10 cellular contexts compared by ENCODE assay signal in the genomic region with DNA sequence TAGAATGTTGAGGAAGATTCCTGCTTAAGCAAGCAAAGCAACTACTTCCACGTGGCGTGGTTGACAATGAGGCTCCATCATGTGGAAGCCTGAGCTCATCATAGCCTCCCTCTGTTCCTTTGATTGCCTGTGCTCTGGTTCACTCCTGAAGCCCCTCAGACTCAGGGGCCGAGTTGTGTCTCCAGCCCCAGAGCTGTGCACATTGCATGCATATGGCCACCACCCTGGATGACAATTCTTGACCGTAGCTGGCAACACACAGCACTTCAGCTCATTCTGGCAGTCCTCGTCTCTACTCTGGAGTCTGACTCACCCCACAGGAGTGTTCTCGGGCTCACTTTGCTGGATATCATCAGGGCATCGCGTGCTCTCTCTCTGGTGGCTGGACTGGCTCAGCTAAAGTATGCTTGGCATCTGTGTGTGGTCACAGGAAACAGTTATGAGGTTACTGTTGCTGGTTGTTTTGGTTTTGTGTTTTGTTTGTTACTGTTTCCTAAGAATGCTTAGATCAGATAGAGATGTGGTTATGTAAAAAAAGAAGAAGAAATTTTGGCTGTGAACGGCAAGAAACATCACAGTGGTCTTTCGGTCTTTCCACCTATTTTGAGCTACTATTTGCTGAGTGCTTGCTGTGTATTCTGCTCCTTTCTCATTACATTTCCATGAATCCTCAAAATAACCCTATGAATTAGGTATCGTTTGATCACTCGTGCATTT. TPM values are rescaled to one million over a fixed set of nuclear protein-coding genes. Genes with fewer than 3 reads are reported as not detected.
DNase-seq lines count a peak whose midpoint lies in the region; ATAC-seq and TF ChIP-seq lines count a peak whose summit lies in the region.
"Had no signal": no experiment of that assay in that cellular context is flagged by ENCODE, and none has a peak within 500 bp of the region (broad histone marks: within the 10 kb centered on the region; RNA-seq: fewer than 3 reads in every experiment).

No MANE protein-coding gene starts in this region.

- H2BK15ac ChIP-seq in IMR-90 (ENCODE audit: low read depth, low read length) (peak overlapping the region; percentile 99; the same call in 2 of the 3 replicates), neuronal stem cell (ENCODE audit: low read length) (no peak overlapping the region), H9 (ENCODE audit: low read depth, low read length) (no peak overlapping the region)

- peak overlapping the region; percentile 99 for H4K91ac ChIP-seq in IMR-90 (ENCODE audit: insufficient read depth, low read depth, low read length)
- no peak overlapping the region for H4K91ac ChIP-seq in neuronal stem cell (ENCODE audit: low read depth, low read length, poor library complexity)
- H4K91ac ChIP-seq in H9 (ENCODE audit: insufficient read length, low read depth, low read length), result no peak overlapping the region

- no peak overlapping the region for H3T11ph ChIP-seq in H9 (ENCODE audit: low read length)

- H3K4me3 Mint-ChIP-seq in H9, result no peak overlapping the region

- H4K5ac ChIP-seq in IMR-90 (ENCODE audit: low read depth, low read length) (peak overlapping the region; percentile 96), H9 (ENCODE audit: insufficient read length, low read depth, low read length) (no peak overlapping the region)

- H3K9ac ChIP-seq in IMR-90 (ENCODE audit: low read depth, low read length) (peak overlapping the region; percentile 7; the same call in 1 of the 2 replicates), neuronal stem cell (ENCODE audit: low read depth, low read length, poor library complexity) (no peak overlapping the region), H9 (ENCODE audit: extremely low read depth, insufficient read length, low read length) (no peak overlapping the region)

- TF ChIP-seq CTCF in IMR-90 (conservative IDR thresholded peaks at IDR 0.05; ENCODE audit: low read depth, low read length) (no peak), left lung (IDR thresholded peaks at IDR 0.05) (no peak), H9 (conservative IDR thresholded peaks at IDR 0.05) (no peak)

- POLR2A ChIA-PET in IMR-90 (lab: Charles Lee; ENCODE audit: unreplicated experiment), result interaction anchor here (0.5 to 1.3 kb wide), 4 partner anchors 11 to 369 kb away, joined by 3 to 6 read pairs (median 4); no protein-coding TSS in a partner anchor

- no peaks in the 10 kb centered on the region for H3K79me2 ChIP-seq in H9 (ENCODE audit: insufficient read depth, low read length)

- H2BK120ac ChIP-seq in IMR-90 (ENCODE audit: low read depth, low read length), result peak overlapping the region; percentile 98
- no peak overlapping the region for H2BK120ac ChIP-seq in neuronal stem cell (ENCODE audit: low read depth, low read length)
- no peak overlapping the region for H2BK120ac ChIP-seq in H9 (ENCODE audit: low read depth, low read length, poor library complexity, severe bottlenecking)

- no peak overlapping the region for H3K27ac Mint-ChIP-seq in H9

- H3K4me1 ChIP-seq in IMR-90 (ENCODE audit: control insufficient read depth, insufficient read depth, low read length) (peaks cover 32% of the 10 kb centered on the region), left lung (no peaks in the 10 kb centered on the region), neuronal stem cell (ENCODE audit: control insufficient read depth in 2 of 2, insufficient read depth in 1 of 2, low read depth in 1 of 2, low read length in 2 of 2) (no peaks in the 10 kb centered on the region), H9 (ENCODE audit: insufficient read depth, low read length) (no peaks in the 10 kb centered on the region)

- no peaks in the 10 kb centered on the region for H3K27me3 ChIP-seq in IMR-90 (ENCODE audit: control insufficient read depth, insufficient read depth, low read length)
- H3K27me3 ChIP-seq in left lung, result no peaks in the 10 kb centered on the region
- H3K27me3 ChIP-seq in neuronal stem cell (ENCODE audit: control insufficient read depth in 3 of 3, insufficient read depth in 3 of 3, low read depth in 1 of 3, low read length in 3 of 3), result peaks cover 0 to 3% (median 0%) of the 10 kb centered on the region in 3 experiments
- H3K27me3 ChIP-seq in H9 (ENCODE audit: insufficient read depth, low read length), result no peaks in the 10 kb centered on the region

- H2BK5ac ChIP-seq in IMR-90 (ENCODE audit: low read depth, low read length, poor library complexity, severe bottlenecking) (peak overlapping the region; percentile 97), neuronal stem cell (ENCODE audit: low read length) (no peak overlapping the region), H9 (ENCODE audit: insufficient read length, low read length) (no peak overlapping the region)

- H3K56ac ChIP-seq in IMR-90 (ENCODE audit: extremely low read depth, insufficient read depth, low read length), result peak overlapping the region; percentile 79
- H3K56ac ChIP-seq in H9 (ENCODE audit: insufficient read length, low read depth, low read length), result no peak overlapping the region

- dilution Hi-C loops in IMR-90 (cut with HindIII; ENCODE audit: low sequenced_read_pairs, unreplicated experiment), result no loop called here

- BruUV-seq in IMR-90 (replicated peaks; lab: Mats Ljungman, UMichigan), result no TSS peak

- H3K27ac ChIP-seq in IMR-90 (ENCODE audit: insufficient read depth, low read length) (peak overlapping the region; percentile 87), left lung (no peak overlapping the region), neuronal stem cell (replicated peaks; ENCODE audit: low read length) (no peak overlapping the region), H9 (ENCODE audit: insufficient read length, low read depth, low read length) (no peak overlapping the region)

- H3K9me3 Mint-ChIP-seq in H9, result no peaks in the 10 kb centered on the region

- peaks cover 33% of the 10 kb centered on the region for H3K9me1 ChIP-seq in IMR-90 (ENCODE audit: insufficient read depth, low read length)

- H3K9me3 ChIP-seq in IMR-90 (ENCODE audit: control insufficient read depth, insufficient read depth, low read length) (peaks cover 2% of the 10 kb centered on the region; the same call in 1 of the 2 replicates), left lung (no peaks in the 10 kb centered on the region), neuronal stem cell (replicated peaks in 1 of 2; ENCODE audit: control insufficient read depth in 2 of 2, insufficient read depth in 1 of 2, low read depth in 1 of 2, low read length in 2 of 2) (peaks cover 0 to 2% of the 10 kb centered on the region in 2 donors), H9 (ENCODE audit: control insufficient read depth, low read depth, low read length) (no peaks in the 10 kb centered on the region)

- peaks cover 8 to 16% of the 10 kb centered on the region in 2 experiments for H3K4me1 Mint-ChIP-seq in H9

- no peaks in the 10 kb centered on the region for H3K23me2 ChIP-seq in H9 (ENCODE audit: insufficient read length, low read depth, low read length, poor library complexity, severe bottlenecking)

- H3K79me1 ChIP-seq in IMR-90 (ENCODE audit: low read depth in 1 of 2, low read length in 2 of 2) (no peaks in the 10 kb centered on the region), neuronal stem cell (ENCODE audit: low read depth, low read length) (no peaks in the 10 kb centered on the region), H9 (ENCODE audit: insufficient read depth, low read depth, low read length, poor library complexity, severe bottlenecking) (no peaks in the 10 kb centered on the region)

- peak; percentile 23; the same call in 1 of the 2 replicates for TF ChIP-seq RAD21 in IMR-90 (IDR thresholded peaks at IDR 0.05; ENCODE audit: low read length)

- DNase-seq in AG08395 (ENCODE audit: low spot score) (peak; percentile 97), IMR-90 (peak; percentile 99), brain pericyte (ENCODE audit: low read depth, low spot score) (peak; percentile 58), left lung (peak in 1 of 2 donors; percentile 47), neuronal stem cell (ENCODE audit: low spot score) (no peak), H9 (no peak)
- DNase-seq in stimulated activated CD4-positive, alpha-beta T cell treated with anti-CD3 and anti-CD28 coated beads, Interleukin-4, amount 100 ng/mL, for 1 hour, result no peak
- DNase-seq: glutamatergic neuron, NCI-H1930 had no signal

- TF ChIP-seq POLR2A in IMR-90 (IDR thresholded peaks at IDR 0.05; ENCODE audit: low read depth, low read length), result no peak

- H2AK5ac ChIP-seq in IMR-90 (ENCODE audit: low read depth, low read length), result peak overlapping the region; percentile 95
- H2AK5ac ChIP-seq in neuronal stem cell (ENCODE audit: low read depth, low read length), result no peak overlapping the region
- H2AK5ac ChIP-seq in H9 (ENCODE audit: insufficient read length, low read length), result no peak overlapping the region

- H3K4me2 ChIP-seq in IMR-90 (ENCODE audit: low read depth, low read length), result peak overlapping the region; percentile 58
- H3K4me2 ChIP-seq in neuronal stem cell (ENCODE audit: insufficient read depth, low read length, poor library complexity, severe bottlenecking), result no peak overlapping the region
- no peak overlapping the region for H3K4me2 ChIP-seq in H9 (ENCODE audit: insufficient read depth, insufficient read length, low read length)

- peak overlapping the region; percentile 80 for H2AK9ac ChIP-seq in IMR-90 (replicated peaks; ENCODE audit: low read depth, low read length, poor library complexity)

- H3K23ac ChIP-seq in IMR-90 (ENCODE audit: low read depth, low read length), result peak overlapping the region; percentile 88
- no peak overlapping the region for H3K23ac ChIP-seq in neuronal stem cell (ENCODE audit: low read depth, low read length, poor library complexity)
- H3K23ac ChIP-seq in H9 (ENCODE audit: insufficient read length, low read depth, low read length), result no peak overlapping the region

- H3K36me3 Mint-ChIP-seq in H9 (ENCODE audit: insufficient read depth in 1 of 3, low read depth in 3 of 3), result 0 out of 7 replicates have a peak, but pooled peaks cover 0 to 2% (median 0%) of the 10 kb centered on the region in 3 experiments

- H3K14ac ChIP-seq in IMR-90 (replicated peaks; ENCODE audit: low read depth, low read length) (peak overlapping the region; percentile 50), neuronal stem cell (ENCODE audit: low read length) (no peak overlapping the region), H9 (ENCODE audit: insufficient read depth, low read length) (no peak overlapping the region)

- intact Hi-C loops in IMR-90 (cut with micrococcal nuclease), result no loop called here
- intact Hi-C loops in left lung (cut with DNase I), result no loop called here

- H3K36me3 ChIP-seq in IMR-90 (ENCODE audit: control insufficient read depth, insufficient read depth, low read length) (no peaks in the 10 kb centered on the region), left lung (no peaks in the 10 kb centered on the region), neuronal stem cell (replicated peaks in 1 of 2; ENCODE audit: control insufficient read depth in 2 of 2, insufficient read depth in 2 of 2, low read length in 2 of 2) (no peaks in the 10 kb centered on the region)

- CTCF ChIA-PET in IMR-90 (lab: Yijun Ruan, JAX), result interaction anchor here (0.8 to 1.6 kb wide), 4 partner anchors 17 to 190 kb away, joined by 3 to 8 read pairs (median 4); no protein-coding TSS in a partner anchor

- H3K18ac ChIP-seq in IMR-90 (ENCODE audit: low read depth, low read length) (peak overlapping the region; percentile 98), neuronal stem cell (ENCODE audit: low read length) (no peak overlapping the region), H9 (ENCODE audit: insufficient read length, low read depth, low read length) (no peak overlapping the region)

- peak overlapping the region; percentile 97 for H2BK20ac ChIP-seq in IMR-90 (ENCODE audit: low read depth, low read length)
- no peak overlapping the region for H2BK20ac ChIP-seq in H9 (ENCODE audit: low read depth, low read length, poor library complexity, severe bottlenecking)

- H2AFZ ChIP-seq in IMR-90 (replicated peaks; ENCODE audit: low read length, poor library complexity) (peak overlapping the region; percentile 36), neuronal stem cell (ENCODE audit: low read length) (no peak overlapping the region), H9 (ENCODE audit: low read length) (no peak overlapping the region)

- H2BK12ac ChIP-seq in neuronal stem cell (ENCODE audit: low read length) (no peak overlapping the region), H9 (ENCODE audit: insufficient read length, low read depth, low read length) (no peak overlapping the region)

- in situ Hi-C loops in IMR-90 (cut with MboI; ENCODE audit: low sequenced_read_pairs), result no loop called here

- WGBS in IMR-90 (ENCODE audit: extremely low coverage in 2 of 2, insufficient read length in 1 of 2), 2 experiments, result 74% methylated on average over 3 of the region's 12 CpGs; no CpG with 5 or more reads in 1 of the 2 experiments
- WGBS in neuronal stem cell (ENCODE audit: extremely low coverage in 2 of 2, insufficient read length in 2 of 2, insufficient replicate concordance in 1 of 2), 2 donors, result no CpG with 5 or more reads among the region's 12 CpGs
- WGBS in H9 (ENCODE audit: extremely low coverage, insufficient read length, low lambda C conversion rate), result no CpG with 5 or more reads among the region's 12 CpGs

- H3K4me3 ChIP-seq in IMR-90 (ENCODE audit: insufficient read depth, low read depth, low read length), result no peak overlapping the region
- no peak overlapping the region for H3K4me3 ChIP-seq in left lung
- H3K4me3 ChIP-seq in neuronal stem cell (ENCODE audit: low read length in 2 of 2), result no peak overlapping the region

- peak overlapping the region; percentile 82 to 89 for H4K8ac ChIP-seq in IMR-90 (ENCODE audit: low read depth in 2 of 2, low read length in 2 of 2)
- no peak overlapping the region for H4K8ac ChIP-seq in neuronal stem cell (ENCODE audit: low read depth, low read length)
- H4K8ac ChIP-seq in H9 (replicated peaks; ENCODE audit: insufficient read length, low read depth, low read length), result no peak overlapping the region

- peak; percentile 91 for ATAC-seq in IMR-90 (ENCODE audit: low read depth)
- ATAC-seq in left lung, result peak; percentile 90
- no peak for ATAC-seq in HG02981 (IDR thresholded peaks at IDR 0.05; ENCODE audit: unreplicated experiment)

- H4K20me1 ChIP-seq in IMR-90 (ENCODE audit: insufficient read depth, low read length) (no peaks in the 10 kb centered on the region), H9 (ENCODE audit: control insufficient read depth, insufficient read depth, insufficient read length) (no peaks in the 10 kb centered on the region)

- H3K4ac ChIP-seq in IMR-90 (ENCODE audit: low read depth, low read length) (peak overlapping the region; percentile 98), neuronal stem cell (ENCODE audit: low read length) (no peak overlapping the region), H9 (ENCODE audit: low read depth, low read length) (no peak overlapping the region)

- no peaks in the 10 kb centered on the region; the same call in 1 of the 2 replicates for H3K27me3 Mint-ChIP-seq in H9 (ENCODE audit: low read depth)

RNA-seq across cellular contexts. Expression of a gene that starts 41.6 kb away (rescaled TPM):
- total RNA-seq in IMR-90 (2012; rRNA removed), result 72.4 and 94.4 TPM in 2 replicates
- 51.3 and 54.5 TPM in 2 replicates for polyA plus RNA-seq in IMR-90 (2012; rRNA removed)
- polyA plus RNA-seq in IMR-90 (2012; cell fraction: cytosol; rRNA removed), result 30.7 and 37.9 TPM in 2 replicates
- 22.1 and 37.3 TPM in 2 replicates for polyA plus RNA-seq in IMR-90 (2012; cell fraction: nucleus; rRNA removed; ENCODE audit: low replicate concordance)
- total RNA-seq in left lung, result 10 to 100 TPM; 28.4 to 36.8 TPM
- polyA plus RNA-seq in neuronal stem cell (2013, experiment 1 of 2), result 39.9 TPM
- polyA plus RNA-seq in neuronal stem cell (2013, experiment 2 of 2), result 40.1 TPM
- total RNA-seq in H9 (2021), result 45.7 and 51.3 TPM in 2 replicates

Comparison
In these comparisons a context has a peak if more than half of its experiments do, and no peak if none do; other contexts are left out.
1. DNase-seq: peak in AG08395 (single experiment), IMR-90 (single experiment) and brain pericyte (single experiment); none in neuronal stem cell (single experiment), H9 (single experiment) and stimulated activated CD4-positive, alpha-beta T cell treated with anti-CD3 and anti-CD28 coated beads, Interleukin-4, amount 100 ng/mL, for 1 hour (single experiment).
2. H4K8ac ChIP-seq: peak in IMR-90 (2 of 2); none in neuronal stem cell (single experiment) and H9 (single experiment).